ENCODE assay signal across 1 cellular context in genomic region chr16:30977502-30977901, GRCh38.
TF ChIP-seq lines count a peak whose summit lies in the region.

No MANE protein-coding gene starts in this region.

TF ChIP-seq in H1, 55 proteins besides CTCF, POLR2A, EP300 and RAD21 (continued from another document):
- no peak for TF ChIP-seq MAFK (IDR thresholded peaks at IDR 0.05; ENCODE audit: low read depth, low read length)
- TF ChIP-seq CHD1 (IDR thresholded peaks at IDR 0.05; ENCODE audit: low read depth, low read length), result no peak
- TF ChIP-seq ATF2 (IDR thresholded peaks at IDR 0.05; ENCODE audit: low read length), result no peak
- no peak for TF ChIP-seq USF2 (IDR thresholded peaks at IDR 0.05; ENCODE audit: low read length)
- TF ChIP-seq SP2 (IDR thresholded peaks at IDR 0.05; ENCODE audit: low read length), result no peak
- TF ChIP-seq TEAD4 (IDR thresholded peaks at IDR 0.05; ENCODE audit: low read depth, low read length), result no peak
- no peak for TF ChIP-seq SAP30 (IDR thresholded peaks at IDR 0.05; ENCODE audit: insufficient read depth, insufficient replicate concordance, low read length)
- no peak for TF ChIP-seq FOSL1 (IDR thresholded peaks at IDR 0.05; ENCODE audit: insufficient read depth, low read depth, low read length)
- no peak for TF ChIP-seq YY1 (IDR thresholded peaks at IDR 0.05; ENCODE audit: low read depth, low read length)
- no peak for TF ChIP-seq CTBP2 (IDR thresholded peaks at IDR 0.05; ENCODE audit: borderline replicate concordance, insufficient read depth, insufficient read length, low read length)
- TF ChIP-seq JUN (IDR thresholded peaks at IDR 0.05; ENCODE audit: low read depth, low read length), result no peak
- TF ChIP-seq CHD7 (IDR thresholded peaks at IDR 0.05; ENCODE audit: insufficient replicate concordance, low read length), result no peak
- no peak for TF ChIP-seq CEBPB (IDR thresholded peaks at IDR 0.05; ENCODE audit: low read depth, low read length)
- TF ChIP-seq HDAC2 (IDR thresholded peaks at IDR 0.05; ENCODE audit: borderline replicate concordance in 1 of 2, low read depth in 2 of 2, low read length in 2 of 2), result no peak
- TF ChIP-seq E2F6 (IDR thresholded peaks at IDR 0.05), result no peak
- no peak for TF ChIP-seq GTF2F1 (IDR thresholded peaks at IDR 0.05; ENCODE audit: borderline replicate concordance, low read depth, low read length)
